In genomic region chr5:168292783-168293696, GRCh38 we compare ENCODE assay signal across 1 cellular context.
TF ChIP-seq lines count a peak whose summit lies in the region.

No MANE protein-coding gene starts in this region.

TF ChIP-seq in SK-N-SH, 30 proteins besides CTCF, POLR2A, EP300 and RAD21 (continued from another document):
- TF ChIP-seq REST (IDR thresholded peaks at IDR 0.05; ENCODE audit: low read depth, low read length) (no peak), CHD2 (IDR thresholded peaks at IDR 0.05; ENCODE audit: low read length, partially characterized antibody) (no peak), SMC3 (IDR thresholded peaks at IDR 0.05; ENCODE audit: low read depth, low read length) (no peak), RXRA (IDR thresholded peaks at IDR 0.05; ENCODE audit: borderline replicate concordance, low read depth) (no peak), MEF2A (IDR thresholded peaks at IDR 0.05; ENCODE audit: borderline replicate concordance, low read depth) (no peak), YY1 (IDR thresholded peaks at IDR 0.05; ENCODE audit: low read depth) (no peak), MAX (IDR thresholded peaks at IDR 0.05; ENCODE audit: low read depth) (no peak), NRF1 (IDR thresholded peaks at IDR 0.05; ENCODE audit: low read depth, low read length) (no peak), JUND (IDR thresholded peaks at IDR 0.05) (no peak), RCOR1 (IDR thresholded peaks at IDR 0.05; ENCODE audit: low read length) (no peak), ELF1 (IDR thresholded peaks at IDR 0.05) (no peak)
